In genomic region chr2:233851169-233851568, GRCh38 we compare ENCODE assay signal across 18 cellular contexts.
"Had no signal": no experiment of that assay in that cellular context is flagged by ENCODE, and none has a peak within 500 bp of the region (broad histone marks: within the 10 kb centered on the region; RNA-seq: fewer than 3 reads in every experiment).

No MANE protein-coding gene starts in this region.

- H3K9me3 ChIP-seq: spleen, upper lobe of left lung had no signal

- ATAC-seq: activated CD4-positive, alpha-beta T cell treated with anti-CD3 and anti-CD28 coated beads for 36 hours; activated CD8-positive, alpha-beta T cell treated with anti-CD3 and anti-CD28 coated beads, Interleukin-2, amount 10 ng/mL, durations not matched to agents 7 days and 5 days; left colon had no signal

- H3K4me3 Mint-ChIP-seq: activated B cell treated with CpG ODN at 0.5 μM for 24 hours, memory B cell had no signal

- H3K27ac Mint-ChIP-seq: activated B cell treated with CpG ODN at 0.5 μM for 24 hours; activated CD4-positive, alpha-beta T cell treated with anti-CD3 and anti-CD28 coated beads for 36 hours; activated T-helper 1 cell treated with anti-CD3 and anti-CD28 coated beads, Interleukin-12 subunit alpha, Interleukin-12 subunit beta, Interleukin-2, Interleukin-4 antibody, amounts not matched to agents 30 ng/mL and 10 ng/mL and 1 ng/mL, durations not matched to agents 14 hours and 24 hours and 36 hours; memory B cell; progenitor cell of endocrine pancreas had no signal

- H3K36me3 Mint-ChIP-seq: memory B cell had no signal

- H3K4me3 ChIP-seq: spleen, upper lobe of left lung had no signal

- H3K27me3 Mint-ChIP-seq: activated CD4-positive, alpha-beta T cell treated with anti-CD3 and anti-CD28 coated beads for 36 hours; activated naive CD8-positive, alpha-beta T cell treated with anti-CD3 and anti-CD28 coated beads, Interleukin-2, amount 10 ng/mL, durations not matched to agents 7 days and 5 days; progenitor cell of endocrine pancreas had no signal

- FAIRE-seq: bronchial epithelial cell, keratinocyte had no signal

- DNase-seq: activated B cell treated with CpG ODN at 0.5 μM for 24 hours; activated CD4-positive, alpha-beta T cell treated with anti-CD3 and anti-CD28 coated beads for 36 hours; activated CD8-positive, alpha-beta T cell treated with anti-CD3 and anti-CD28 coated beads, Interleukin-2, amount 10 ng/mL, durations not matched to agents 7 days and 5 days; activated naive CD8-positive, alpha-beta T cell treated with anti-CD3 and anti-CD28 coated beads, Interleukin-2, amount 10 ng/mL, durations not matched to agents 7 days and 5 days; amygdala; cortex of kidney; foreskin fibroblast; left colon; retina; spleen; stimulated activated CD4-positive, alpha-beta T cell treated with anti-CD3 and anti-CD28 coated beads, Interleukin-4, amount 100 ng/mL, for 24 hours; stimulated activated naive CD4-positive, alpha-beta T cell treated with Interleukin-2 at 50 U/mL for 16 hours; upper lobe of left lung had no signal

- H3K9me3 Mint-ChIP-seq: activated B cell treated with CpG ODN at 0.5 μM for 24 hours; activated naive CD8-positive, alpha-beta T cell treated with anti-CD3 and anti-CD28 coated beads, Interleukin-2, amount 10 ng/mL, durations not matched to agents 7 days and 5 days; activated T-helper 1 cell treated with anti-CD3 and anti-CD28 coated beads, Interleukin-12 subunit alpha, Interleukin-12 subunit beta, Interleukin-2, Interleukin-4 antibody, amounts not matched to agents 30 ng/mL and 10 ng/mL and 1 ng/mL, durations not matched to agents 14 hours and 24 hours and 36 hours; memory B cell had no signal

- H3K36me3 ChIP-seq: upper lobe of left lung had no signal

- H3K27ac ChIP-seq: spleen, upper lobe of left lung had no signal
